In the genomic region with DNA sequence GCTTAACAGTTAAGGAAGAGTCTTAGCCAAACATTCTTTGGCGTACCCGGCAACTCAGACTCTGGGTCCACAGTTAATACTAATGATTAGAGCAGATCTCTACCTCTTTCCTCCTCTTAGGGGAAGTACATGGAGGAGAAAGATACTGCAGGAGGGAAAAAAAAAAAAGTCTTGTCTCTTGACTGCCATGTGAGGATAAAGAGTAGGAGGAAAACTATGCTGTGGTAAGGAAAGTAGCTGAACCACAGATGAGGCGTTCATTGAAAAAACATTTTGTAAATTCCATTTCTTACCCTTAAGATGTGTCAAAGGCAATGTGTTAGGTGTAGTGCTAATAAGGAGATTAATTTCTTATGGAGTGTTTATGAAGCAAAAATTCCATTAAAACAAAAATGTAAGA, we compare ENCODE assay signal across 18 cellular contexts. TPM values are rescaled to one million over a fixed set of nuclear protein-coding genes. Genes with fewer than 3 reads are reported as not detected.
A peak's percentile ranks its signal among the peaks of the same experiment; 100 is the strongest.
DNase-seq lines count a peak whose midpoint lies in the region; ATAC-seq and TF ChIP-seq lines count a peak whose summit lies in the region.
"Had no signal": no experiment of that assay in that cellular context is flagged by ENCODE, and none has a peak within 500 bp of the region (broad histone marks: within the 10 kb centered on the region; RNA-seq: fewer than 3 reads in every experiment).

No MANE protein-coding gene starts in this region.

- TF ChIP-seq CTCF in astrocyte of the cerebellum (IDR thresholded peaks at IDR 0.05; ENCODE audit: low read depth, low read length, missing control alignments) (no peak), transverse colon (IDR thresholded peaks at IDR 0.05) (no peak)

- in situ Hi-C loops in astrocyte of the cerebellum (cut with HindIII; ENCODE audit: low sequenced_read_pairs), result no loop called here
- in situ Hi-C loops in transverse colon (cut with MboI; ENCODE audit: low pct_ligation_motif_present in 1 of 4, low pct_unique_long_range_greater_than_20kb in 1 of 4, low sequenced_read_pairs in 3 of 4), result no loop called here

- H3K27ac ChIP-seq in transverse colon, result no peak overlapping the region
- H3K27ac ChIP-seq: colonic mucosa had no signal

- no peaks in the 10 kb centered on the region for H3K9me3 ChIP-seq in transverse colon
- H3K9me3 ChIP-seq: colonic mucosa had no signal

- 65 to 89% methylated on average over 3 of the region's 3 CpGs for WGBS in transverse colon (ENCODE audit: low coverage in 1 of 2), 2 donors

- ATAC-seq in HG03378 (IDR thresholded peaks at IDR 0.05; ENCODE audit: unreplicated experiment), result no peak
- ATAC-seq: activated CD8-positive, alpha-beta T cell treated with anti-CD3 and anti-CD28 coated beads for 36 hours; GM12878; left colon; natural killer cell treated with Interleukin-12 subunit alpha and Interleukin-12 subunit beta and Interleukin-15 and Interleukin-18, amount 100 ng/mL, for 72 hours had no signal

- no peak for TF ChIP-seq POLR2A in transverse colon (IDR thresholded peaks at IDR 0.05)

- TF ChIP-seq EP300 in transverse colon (IDR thresholded peaks at IDR 0.05; ENCODE audit: low read depth), result no peak

- no peaks in the 10 kb centered on the region for H3K27me3 ChIP-seq in transverse colon
- H3K27me3 ChIP-seq: colonic mucosa had no signal

- H3K4me1 ChIP-seq in transverse colon, result peaks cover 0 to 4% (median 3%) of the 10 kb centered on the region in 4 donors
- H3K4me1 ChIP-seq: colonic mucosa had no signal

- no peaks in the 10 kb centered on the region for H3K36me3 ChIP-seq in transverse colon
- H3K36me3 ChIP-seq: colonic mucosa had no signal

- DNase-seq in HCEC 1CT (peak; percentile 76), astrocyte of the cerebellum (ENCODE audit: low read depth) (peak; percentile 75), iris pigment epithelial cell (ENCODE audit: low read depth) (peak; percentile 90), NCI-H510A treated with DMSO at 0.1 percent for 48 hours (lab: John Stamatoyannopoulos, UW) (no peak), transverse colon (no peak)
- no peak for DNase-seq in stimulated activated CD4-positive, alpha-beta T cell treated with anti-CD3 and anti-CD28 coated beads, Interleukin-1b, Interleukin-23, amount 100 ng/mL, for 48 hours
- DNase-seq: activated CD8-positive, alpha-beta T cell treated with anti-CD3 and anti-CD28 coated beads for 36 hours; colonic mucosa; DMS 273 treated with DMSO at 0.1 percent for 48 hours; glutamatergic neuron; left colon; MV-4-11; NCI-H2227 treated with DMSO at 0.1 percent for 48 hours; small intestine; T-helper 2 cell had no signal

- intact Hi-C loops in transverse colon (cut with DNase I; ENCODE audit: low total_unique reads), result no loop called here

- H3K4me3 ChIP-seq in astrocyte of the cerebellum (ENCODE audit: low read depth, low read length) (no peak overlapping the region), transverse colon (no peak overlapping the region)
- H3K4me3 ChIP-seq: colonic mucosa, GM12878 had no signal

RNA-seq across cellular contexts. Expression of a gene that starts 43.9 kb away (rescaled TPM):
- total RNA-seq in transverse colon, result 100 to 1,000 TPM in 2 of 4 donors, 10 to 100 TPM in 2; 64.2 to 118 (median 90.5) TPM

Comparison
In these comparisons a context has a peak if more than half of its experiments do, and no peak if none do; other contexts are left out.
1. DNase-seq: peak in HCEC 1CT (single experiment), astrocyte of the cerebellum (single experiment) and iris pigment epithelial cell (single experiment); none in NCI-H510A treated with DMSO at 0.1 percent for 48 hours (single experiment), stimulated activated CD4-positive, alpha-beta T cell treated with anti-CD3 and anti-CD28 coated beads, Interleukin-1b, Interleukin-23, amount 100 ng/mL, for 48 hours (single experiment) and transverse colon (single experiment).